ENCODE assay signal across 1 cellular context in the genomic region with DNA sequence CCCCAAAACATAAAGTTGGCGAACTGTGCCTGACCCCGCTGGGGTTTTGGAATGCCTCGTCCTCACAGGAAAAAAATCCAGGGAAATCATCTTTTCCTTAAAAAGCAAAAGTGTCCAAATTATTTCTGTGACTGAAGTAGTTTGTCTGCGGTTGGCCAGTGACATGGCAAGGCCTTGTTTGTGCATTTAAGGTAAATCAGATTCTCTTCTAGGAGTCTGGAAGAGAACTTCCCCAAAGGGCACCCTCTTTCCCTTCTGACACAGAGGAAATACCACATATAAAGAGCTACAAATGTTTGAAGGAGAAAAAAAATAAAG.
A peak's percentile ranks its signal among the peaks of the same experiment; 100 is the strongest.
TF ChIP-seq lines count a peak whose summit lies in the region.

No MANE protein-coding gene starts in this region.

TF ChIP-seq in GM12878, 131 proteins besides CTCF, POLR2A, EP300 and RAD21:
- TF ChIP-seq, protein P1, sequence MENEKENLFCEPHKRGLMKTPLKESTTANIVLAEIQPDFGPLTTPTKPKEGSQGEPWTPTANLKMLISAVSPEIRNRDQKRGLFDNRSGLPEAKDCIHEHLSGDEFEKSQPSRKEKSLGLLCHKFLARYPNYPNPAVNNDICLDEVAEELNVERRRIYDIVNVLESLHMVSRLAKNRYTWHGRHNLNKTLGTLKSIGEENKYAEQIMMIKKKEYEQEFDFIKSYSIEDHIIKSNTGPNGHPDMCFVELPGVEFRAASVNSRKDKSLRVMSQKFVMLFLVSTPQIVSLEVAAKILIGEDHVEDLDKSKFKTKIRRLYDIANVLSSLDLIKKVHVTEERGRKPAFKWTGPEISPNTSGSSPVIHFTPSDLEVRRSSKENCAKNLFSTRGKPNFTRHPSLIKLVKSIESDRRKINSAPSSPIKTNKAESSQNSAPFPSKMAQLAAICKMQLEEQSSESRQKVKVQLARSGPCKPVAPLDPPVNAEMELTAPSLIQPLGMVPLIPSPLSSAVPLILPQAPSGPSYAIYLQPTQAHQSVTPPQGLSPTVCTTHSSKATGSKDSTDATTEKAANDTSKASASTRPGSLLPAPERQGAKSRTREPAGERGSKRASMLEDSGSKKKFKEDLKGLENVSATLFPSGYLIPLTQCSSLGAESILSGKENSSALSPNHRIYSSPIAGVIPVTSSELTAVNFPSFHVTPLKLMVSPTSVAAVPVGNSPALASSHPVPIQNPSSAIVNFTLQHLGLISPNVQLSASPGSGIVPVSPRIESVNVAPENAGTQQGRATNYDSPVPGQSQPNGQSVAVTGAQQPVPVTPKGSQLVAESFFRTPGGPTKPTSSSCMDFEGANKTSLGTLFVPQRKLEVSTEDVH (IDR thresholded peaks at IDR 0.05; ENCODE audit: low read depth, partially characterized antibody): no peak
- TF ChIP-seq SMARCA5 (IDR thresholded peaks at IDR 0.05): 0 out of 2 replicates have a peak, but pooled peaks have one; percentile 13
- TF ChIP-seq HSF1 (IDR thresholded peaks at IDR 0.05; ENCODE audit: low read depth, low read length): no peak
- TF ChIP-seq ETV6 (conservative IDR thresholded peaks at IDR 0.05 in 1 of 2, IDR thresholded peaks at IDR 0.05 in 1 of 2; ENCODE audit: borderline replicate concordance in 1 of 2, low read depth in 1 of 2): no peak
- no peak for TF ChIP-seq CBX3 (IDR thresholded peaks at IDR 0.05; ENCODE audit: borderline replicate concordance, low read depth)
- TF ChIP-seq, protein P2, sequence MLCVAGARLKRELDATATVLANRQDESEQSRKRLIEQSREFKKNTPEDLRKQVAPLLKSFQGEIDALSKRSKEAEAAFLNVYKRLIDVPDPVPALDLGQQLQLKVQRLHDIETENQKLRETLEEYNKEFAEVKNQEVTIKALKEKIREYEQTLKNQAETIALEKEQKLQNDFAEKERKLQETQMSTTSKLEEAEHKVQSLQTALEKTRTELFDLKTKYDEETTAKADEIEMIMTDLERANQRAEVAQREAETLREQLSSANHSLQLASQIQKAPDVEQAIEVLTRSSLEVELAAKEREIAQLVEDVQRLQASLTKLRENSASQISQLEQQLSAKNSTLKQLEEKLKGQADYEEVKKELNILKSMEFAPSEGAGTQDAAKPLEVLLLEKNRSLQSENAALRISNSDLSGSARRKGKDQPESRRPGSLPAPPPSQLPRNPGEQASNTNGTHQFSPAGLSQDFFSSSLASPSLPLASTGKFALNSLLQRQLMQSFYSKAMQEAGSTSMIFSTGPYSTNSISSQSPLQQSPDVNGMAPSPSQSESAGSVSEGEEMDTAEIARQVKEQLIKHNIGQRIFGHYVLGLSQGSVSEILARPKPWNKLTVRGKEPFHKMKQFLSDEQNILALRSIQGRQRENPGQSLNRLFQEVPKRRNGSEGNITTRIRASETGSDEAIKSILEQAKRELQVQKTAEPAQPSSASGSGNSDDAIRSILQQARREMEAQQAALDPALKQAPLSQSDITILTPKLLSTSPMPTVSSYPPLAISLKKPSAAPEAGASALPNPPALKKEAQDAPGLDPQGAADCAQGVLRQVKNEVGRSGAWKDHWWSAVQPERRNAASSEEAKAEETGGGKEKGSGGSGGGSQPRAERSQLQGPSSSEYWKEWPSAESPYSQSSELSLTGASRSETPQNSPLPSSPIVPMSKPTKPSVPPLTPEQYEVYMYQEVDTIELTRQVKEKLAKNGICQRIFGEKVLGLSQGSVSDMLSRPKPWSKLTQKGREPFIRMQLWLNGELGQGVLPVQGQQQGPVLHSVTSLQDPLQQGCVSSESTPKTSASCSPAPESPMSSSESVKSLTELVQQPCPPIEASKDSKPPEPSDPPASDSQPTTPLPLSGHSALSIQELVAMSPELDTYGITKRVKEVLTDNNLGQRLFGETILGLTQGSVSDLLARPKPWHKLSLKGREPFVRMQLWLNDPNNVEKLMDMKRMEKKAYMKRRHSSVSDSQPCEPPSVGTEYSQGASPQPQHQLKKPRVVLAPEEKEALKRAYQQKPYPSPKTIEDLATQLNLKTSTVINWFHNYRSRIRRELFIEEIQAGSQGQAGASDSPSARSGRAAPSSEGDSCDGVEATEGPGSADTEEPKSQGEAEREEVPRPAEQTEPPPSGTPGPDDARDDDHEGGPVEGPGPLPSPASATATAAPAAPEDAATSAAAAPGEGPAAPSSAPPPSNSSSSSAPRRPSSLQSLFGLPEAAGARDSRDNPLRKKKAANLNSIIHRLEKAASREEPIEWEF (IDR thresholded peaks at IDR 0.05; ENCODE audit: insufficient replicate concordance, low read depth, low read length): no peak
- no peak for TF ChIP-seq KLF5 (IDR thresholded peaks at IDR 0.05; ENCODE audit: partially characterized antibody)
- no peak for TF ChIP-seq FOXM1 (IDR thresholded peaks at IDR 0.05; ENCODE audit: low read depth, low read length)
- no peak for TF ChIP-seq BHLHE40 (IDR thresholded peaks at IDR 0.05; ENCODE audit: borderline replicate concordance in 1 of 2, low read depth in 2 of 2, low read length in 1 of 2)
